In genomic region chr2:148306027-148306426, GRCh38 we compare ENCODE assay signal across 14 cellular contexts.
DNase-seq lines count a peak whose midpoint lies in the region; ATAC-seq and TF ChIP-seq lines count a peak whose summit lies in the region.
"Had no signal": no experiment of that assay in that cellular context is flagged by ENCODE, and none has a peak within 500 bp of the region (broad histone marks: within the 10 kb centered on the region; RNA-seq: fewer than 3 reads in every experiment).

No MANE protein-coding gene starts in this region.

- H2BK120ac ChIP-seq in mesendoderm (ENCODE audit: low read depth, low read length) = no peak overlapping the region

- H3K23ac ChIP-seq in mesendoderm (ENCODE audit: low read length) = no peak overlapping the region

- H3K4me2 ChIP-seq in GM23338 (0 out of 2 replicates have a peak overlapping the region, but pooled peaks have one; percentile 3), mesendoderm (ENCODE audit: low read length) (no peak overlapping the region)
- H3K4me2 ChIP-seq: BLaER1 treated with 17β-estradiol and CSF1 and Interleukin-3, amounts not matched to agents 10 nM and 100 nM had no signal

- no peaks in the 10 kb centered on the region for H3K27me3 ChIP-seq in GM23338 (ENCODE audit: insufficient read depth)
- H3K27me3 ChIP-seq in endodermal cell (ENCODE audit: control insufficient read depth, insufficient read depth, low read length, poor library complexity, severe bottlenecking) = no peaks in the 10 kb centered on the region
- H3K27me3 ChIP-seq in mesendoderm (ENCODE audit: insufficient read depth, low read length, poor library complexity) = no peaks in the 10 kb centered on the region
- H3K27me3 ChIP-seq: BLaER1 treated with 17β-estradiol and CSF1 and Interleukin-3, amounts not matched to agents 10 nM and 100 nM had no signal

- no peak overlapping the region for H3K18ac ChIP-seq in mesendoderm (ENCODE audit: low read length)

- no peak overlapping the region for H2BK5ac ChIP-seq in mesendoderm (ENCODE audit: low read length)

- H3K4me1 Mint-ChIP-seq in GM23338 = peaks cover 46% of the 10 kb centered on the region
- H3K4me1 Mint-ChIP-seq in endodermal cell = peaks cover 27% of the 10 kb centered on the region

- peaks cover 5% of the 10 kb centered on the region for H3K27me3 Mint-ChIP-seq in GM23338 (ENCODE audit: insufficient read depth, low read depth, poor library complexity)
- no peaks in the 10 kb centered on the region for H3K27me3 Mint-ChIP-seq in endodermal cell (ENCODE audit: insufficient read depth)
- H3K27me3 Mint-ChIP-seq: B cell had no signal

- H3K79me1 ChIP-seq in mesendoderm (ENCODE audit: low read length) = no peaks in the 10 kb centered on the region

- no peak overlapping the region for H2AK5ac ChIP-seq in mesendoderm (ENCODE audit: low read length)

- ATAC-seq in GM23338 (peak; percentile 67), GM21447 (IDR thresholded peaks at IDR 0.05; ENCODE audit: unreplicated experiment) (no peak)
- ATAC-seq: CD8-positive, alpha-beta T cell; K562 had no signal

- H3K9me2 ChIP-seq in GM23338 (ENCODE audit: insufficient read depth) = no peaks in the 10 kb centered on the region

- no peak overlapping the region for H2AFZ ChIP-seq in GM23338

- peak; percentile 23 for DNase-seq in GM23338 (ENCODE audit: low spot score)
- DNase-seq in endodermal cell = no peak
- peak; percentile 30 for DNase-seq in mesendoderm
- no peak for DNase-seq in effector CD4-positive, alpha-beta T cell
- no peak for DNase-seq in glomerular visceral epithelial cell (ENCODE audit: extremely low spot score)
- DNase-seq in stimulated activated CD4-positive, alpha-beta T cell treated with anti-CD3 and anti-CD28 coated beads, Interleukin-4, amount 100 ng/mL, for 24 hours = no peak
- DNase-seq: Calu3; CD8-positive, alpha-beta T cell; HCEC 1CT; HFFc6 had no signal

- H3K4me3 ChIP-seq in GM23338 (no peak overlapping the region), endodermal cell (ENCODE audit: low read length) (no peak overlapping the region), mesendoderm (ENCODE audit: low read length) (no peak overlapping the region)
- H3K4me3 ChIP-seq: BLaER1 treated with 17β-estradiol and CSF1 and Interleukin-3, amounts not matched to agents 10 nM and 100 nM; K562 had no signal

- H3K36me3 Mint-ChIP-seq in GM23338 (ENCODE audit: low read depth) = peaks cover 13% of the 10 kb centered on the region; the same call in 2 of the 3 replicates
- peaks cover 7% of the 10 kb centered on the region for H3K36me3 Mint-ChIP-seq in endodermal cell (ENCODE audit: low read depth)

- H3K27ac ChIP-seq in GM23338 (ENCODE audit: low read depth) = no peak overlapping the region
- peak overlapping the region; percentile 30 for H3K27ac ChIP-seq in endodermal cell (ENCODE audit: low read depth, low read length)
- H3K27ac ChIP-seq in mesendoderm (ENCODE audit: low read depth, low read length) = no peak overlapping the region
- H3K27ac ChIP-seq: BLaER1 treated with 17β-estradiol and CSF1 and Interleukin-3, amounts not matched to agents 10 nM and 100 nM had no signal

- H3F3A ChIP-seq in GM23338 (replicated peaks; ENCODE audit: low read depth) = no peaks in the 10 kb centered on the region

- H3K36me3 ChIP-seq in GM23338 (ENCODE audit: insufficient read depth) = no peaks in the 10 kb centered on the region
- H3K36me3 ChIP-seq in endodermal cell (ENCODE audit: control insufficient read depth, insufficient read depth, low read length) = no peaks in the 10 kb centered on the region
- no peaks in the 10 kb centered on the region for H3K36me3 ChIP-seq in mesendoderm (ENCODE audit: control insufficient read depth, insufficient read depth, low read length)

- H3K9me3 Mint-ChIP-seq in GM23338 = peaks cover 8% of the 10 kb centered on the region; the same call in 2 of the 3 replicates
- peaks cover 6% of the 10 kb centered on the region for H3K9me3 Mint-ChIP-seq in endodermal cell
- H3K9me3 Mint-ChIP-seq: CD8-positive, alpha-beta T cell; HFFc6 had no signal

- WGBS in endodermal cell (ENCODE audit: insufficient coverage in 1 of 2, insufficient read length in 1 of 2), 2 experiments = 80 to 82% methylated on average over 1 to 2 of the region's 2 CpGs
- no CpG with 5 or more reads among the region's 2 CpGs for WGBS in mesendoderm (ENCODE audit: extremely low coverage, insufficient coverage, low lambda C conversion rate)

- H3K9me3 ChIP-seq in endodermal cell (ENCODE audit: control insufficient read depth, low read length) = no peaks in the 10 kb centered on the region

- H3K4me3 Mint-ChIP-seq in GM23338 = no peak overlapping the region
- H3K4me3 Mint-ChIP-seq in endodermal cell = no peak overlapping the region
- H3K4me3 Mint-ChIP-seq: B cell; CD8-positive, alpha-beta T cell; HFFc6 had no signal

- no peak overlapping the region for H2BK15ac ChIP-seq in mesendoderm (replicated peaks; ENCODE audit: low read depth)

- H4K5ac ChIP-seq in mesendoderm (ENCODE audit: low read length) = no peak overlapping the region

- TF ChIP-seq CTCF in GM23338 (conservative IDR thresholded peaks at IDR 0.05; ENCODE audit: low read depth in 2 of 2) (no peak), endodermal cell (conservative IDR thresholded peaks at IDR 0.05) (no peak)

- no peaks in the 10 kb centered on the region for H3K79me2 ChIP-seq in GM23338 (replicated peaks; ENCODE audit: insufficient read depth)
- H3K79me2 ChIP-seq in mesendoderm (ENCODE audit: control insufficient read depth, insufficient read depth, low read length) = no peaks in the 10 kb centered on the region

- H4K8ac ChIP-seq in mesendoderm (ENCODE audit: low read depth, low read length) = no peak overlapping the region

- peaks cover 45% of the 10 kb centered on the region for H3K4me1 ChIP-seq in GM23338 (ENCODE audit: insufficient read depth)
- no peaks in the 10 kb centered on the region for H3K4me1 ChIP-seq in endodermal cell (ENCODE audit: control insufficient read depth, insufficient read depth, low read length)
- H3K4me1 ChIP-seq in mesendoderm (ENCODE audit: control insufficient read depth, low read depth, low read length) = no peaks in the 10 kb centered on the region
- H3K4me1 ChIP-seq: BLaER1 treated with 17β-estradiol and CSF1 and Interleukin-3, amounts not matched to agents 10 nM and 100 nM had no signal

- H3K4ac ChIP-seq in mesendoderm (ENCODE audit: low read depth, low read length) = no peak overlapping the region

- H4K20me1 ChIP-seq in GM23338 (replicated peaks; ENCODE audit: insufficient read depth) = no peaks in the 10 kb centered on the region
- H4K20me1 ChIP-seq: BLaER1 treated with 17β-estradiol and CSF1 and Interleukin-3, amounts not matched to agents 10 nM and 100 nM had no signal

- no peak overlapping the region for H3K56ac ChIP-seq in mesendoderm (ENCODE audit: low read length)

- no peak overlapping the region for H3K9ac ChIP-seq in endodermal cell (ENCODE audit: extremely low read depth, low read length, poor library complexity, severe bottlenecking)
- no peak overlapping the region for H3K9ac ChIP-seq in mesendoderm (ENCODE audit: low read length)
- H3K9ac ChIP-seq: BLaER1 treated with 17β-estradiol and CSF1 and Interleukin-3, amounts not matched to agents 10 nM and 100 nM had no signal

- H3K27ac Mint-ChIP-seq in GM23338 (no peak overlapping the region), endodermal cell (no peak overlapping the region)
- H3K27ac Mint-ChIP-seq: B cell; CD8-positive, alpha-beta T cell; HFFc6 had no signal

TF ChIP-seq in GM23338, 12 proteins besides CTCF, POLR2A, EP300 and RAD21 (continues in another document):
- TF ChIP-seq JUNB (IDR thresholded peaks at IDR 0.05; ENCODE audit: unreplicated experiment) = no peak
- TF ChIP-seq ETS1 (IDR thresholded peaks at IDR 0.05) = no peak

Comparison
In these comparisons a context has a peak if more than half of its experiments do, and no peak if none do; other contexts are left out.
1. DNase-seq: peak in GM23338 (single experiment) and mesendoderm (single experiment); none in endodermal cell (single experiment), effector CD4-positive, alpha-beta T cell (single experiment), glomerular visceral epithelial cell (single experiment) and stimulated activated CD4-positive, alpha-beta T cell treated with anti-CD3 and anti-CD28 coated beads, Interleukin-4, amount 100 ng/mL, for 24 hours (single experiment).